In the genomic region with DNA sequence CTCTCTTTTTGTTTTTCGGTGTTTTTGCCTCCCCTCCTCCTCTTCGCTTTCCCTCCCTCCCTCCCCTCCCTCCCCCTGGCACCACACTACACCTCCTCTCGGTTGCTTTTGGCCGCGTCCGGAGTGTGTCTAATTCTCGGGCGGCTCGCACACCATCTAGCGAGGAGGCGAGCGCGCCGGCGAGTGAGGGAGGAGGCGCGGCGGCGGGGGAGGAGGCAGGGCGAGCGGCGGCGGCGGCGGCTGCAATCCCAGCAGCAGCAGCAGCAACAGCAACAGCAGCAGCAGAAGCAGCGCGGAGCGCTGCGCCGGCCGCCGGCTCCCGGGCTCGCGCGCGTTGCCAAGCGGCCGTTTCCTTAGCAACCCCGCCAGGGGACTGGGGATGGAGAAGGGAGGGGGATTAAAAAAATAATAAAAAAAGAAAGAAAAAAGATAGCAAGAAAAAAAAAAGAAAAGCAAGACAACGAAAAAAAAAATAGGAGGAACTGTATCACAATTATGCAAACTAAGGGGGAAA, we compare ENCODE assay signal across 8 cellular contexts. TPM values are rescaled to one million over a fixed set of nuclear protein-coding genes. Genes with fewer than 3 reads are reported as not detected.
DNase-seq lines count a peak whose midpoint lies in the region; ATAC-seq and TF ChIP-seq lines count a peak whose summit lies in the region.

No MANE protein-coding gene starts in this region.

- no peaks in the 10 kb centered on the region for H3K9me2 ChIP-seq in MM.1S (replicated peaks; ENCODE audit: insufficient read depth, low read length)

- H3K18ac ChIP-seq in trophoblast cell (ENCODE audit: low read length): no peak overlapping the region

- in situ Hi-C loops in SK-MEL-5 (cut with HindIII; ENCODE audit: low pct_unique_long_range_greater_than_20kb, low sequenced_read_pairs) (no loop called here), astrocyte of the cerebellum (cut with HindIII; ENCODE audit: low sequenced_read_pairs) (no loop called here)

- H4K12ac ChIP-seq in trophoblast cell (ENCODE audit: low read depth, low read length): no peak overlapping the region

- peaks cover 19% of the 10 kb centered on the region for H3F3A ChIP-seq in MM.1S (ENCODE audit: insufficient read depth, low read length)

- no peak overlapping the region for H2BK120ac ChIP-seq in trophoblast cell (ENCODE audit: insufficient read depth, low read length, poor library complexity)

- H3K4ac ChIP-seq in trophoblast cell (ENCODE audit: low read depth, low read length): no peak overlapping the region

- H3K4me3 ChIP-seq in HEK293 (ENCODE audit: low read depth, low read length) (peak overlapping the region; percentile 80), MM.1S (ENCODE audit: low read length) (peak overlapping the region; percentile 89), astrocyte of the cerebellum (ENCODE audit: low read depth, low read length) (peak overlapping the region; percentile 68), trophoblast cell (ENCODE audit: low read depth, low read length) (no peak overlapping the region)

- H3K79me2 ChIP-seq in MM.1S (ENCODE audit: low read length) (no peaks in the 10 kb centered on the region), trophoblast cell (ENCODE audit: control insufficient read depth, insufficient read depth, low read length, poor library complexity) (no peaks in the 10 kb centered on the region)

- no CpG with 5 or more reads among the region's 41 CpGs for WGBS in trophoblast cell (ENCODE audit: extremely low coverage, insufficient coverage, insufficient read length)

- H4K91ac ChIP-seq in trophoblast cell (ENCODE audit: low read depth, low read length): no peak overlapping the region

- no peak overlapping the region for H3K27ac ChIP-seq in HEK293 (ENCODE audit: extremely low read depth, low read depth, low read length)
- peak overlapping the region; percentile 25; the same call in 1 of the 2 replicates for H3K27ac ChIP-seq in MM.1S (ENCODE audit: low read length)
- no peak overlapping the region for H3K27ac ChIP-seq in trophoblast cell (ENCODE audit: low read depth, low read length)

- no peak overlapping the region for H2AK5ac ChIP-seq in trophoblast cell (ENCODE audit: low read length)

- H3K9me3 ChIP-seq in HEK293 (ENCODE audit: control insufficient read depth, insufficient read depth, low read depth, low read length) (no peaks in the 10 kb centered on the region), MM.1S (replicated peaks; ENCODE audit: insufficient read depth, low read length) (no peaks in the 10 kb centered on the region), trophoblast cell (ENCODE audit: insufficient read depth, low read depth, low read length) (peaks cover 2% of the 10 kb centered on the region)

- CTCF ChIA-PET in HEK293 (lab: Yijun Ruan, JAX): interaction anchor here (0.6 kb wide), 1 partner anchor 285 kb away, joined by 3 read pairs; no protein-coding TSS in a partner anchor

- H3K36me3 ChIP-seq in HEK293 (ENCODE audit: control insufficient read depth in 2 of 2, insufficient read depth in 1 of 2, low read length in 2 of 2): no peaks in the 10 kb centered on the region
- H3K36me3 ChIP-seq in MM.1S (replicated peaks; ENCODE audit: insufficient read depth, low read length): no peaks in the 10 kb centered on the region
- H3K36me3 ChIP-seq in trophoblast cell (ENCODE audit: control insufficient read depth in 1 of 2, insufficient read depth in 2 of 2, low read length in 2 of 2): no peaks in the 10 kb centered on the region

- no peak; the same call in 1 of the 2 replicates for TF ChIP-seq CTCF in HEK293 (tag by site-specific recombination; IDR thresholded peaks at IDR 0.05)
- peak; percentile 3; the same call in 1 of the 2 replicates for TF ChIP-seq CTCF in MM.1S (IDR thresholded peaks at IDR 0.05; ENCODE audit: low read length)
- TF ChIP-seq CTCF in astrocyte of the cerebellum (IDR thresholded peaks at IDR 0.05; ENCODE audit: low read depth, low read length, missing control alignments): no peak

- peak; percentile 90 for ATAC-seq in left ventricle myocardium superior

- intact Hi-C loops in left ventricle myocardium superior (cut with micrococcal nuclease): no loop called here

- POLR2A ChIA-PET in HEK293 (lab: Yijun Ruan, JAX): no interaction called here

- no peak overlapping the region for H3K14ac ChIP-seq in trophoblast cell (ENCODE audit: low read length)

- H3K9ac ChIP-seq in MM.1S (ENCODE audit: low read length) (peak overlapping the region; percentile 73), trophoblast cell (ENCODE audit: low read length) (no peak overlapping the region)

- 0 out of 2 replicates have a peak, but pooled peaks cover 2% of the 10 kb centered on the region for H3K4me1 ChIP-seq in HEK293 (ENCODE audit: control insufficient read depth, insufficient read depth, low read length)
- peaks cover 8% of the 10 kb centered on the region for H3K4me1 ChIP-seq in MM.1S (ENCODE audit: low read length)
- peaks cover 0 to 2% of the 10 kb centered on the region in 2 experiments for H3K4me1 ChIP-seq in trophoblast cell (ENCODE audit: control insufficient read depth in 1 of 2, insufficient read depth in 2 of 2, low read length in 2 of 2)

- no peak overlapping the region for H2BK12ac ChIP-seq in trophoblast cell (ENCODE audit: low read length)

- peaks cover 47% of the 10 kb centered on the region for H3K27me3 ChIP-seq in MM.1S (replicated peaks; ENCODE audit: insufficient read depth, low read length)
- H3K27me3 ChIP-seq in trophoblast cell (ENCODE audit: insufficient read depth, low read length): peaks cover 11% of the 10 kb centered on the region

- H3K4me2 ChIP-seq in MM.1S (ENCODE audit: low read depth, low read length) (peak overlapping the region; percentile 98), trophoblast cell (ENCODE audit: low read length) (peak overlapping the region; percentile 94)

- no peak overlapping the region for H4K8ac ChIP-seq in trophoblast cell (ENCODE audit: low read depth, low read length)

- DNase-seq in GM03348 (ENCODE audit: low spot score): peak; percentile 91
- DNase-seq in MM.1S: peak; percentile 89
- DNase-seq in SK-MEL-5 (ENCODE audit: low read depth, low spot score): peak; percentile 73
- DNase-seq in astrocyte of the cerebellum (ENCODE audit: low read depth): peak; percentile 83
- DNase-seq in left ventricle myocardium superior: peak; percentile 94
- peak; percentile 75 to 83 for DNase-seq in trophoblast cell
- no peak for DNase-seq in OCI-M2 (lab: John Stamatoyannopoulos, UW; ENCODE audit: unreplicated experiment)

- no peak overlapping the region for H2BK5ac ChIP-seq in trophoblast cell (ENCODE audit: low read depth, low read length, poor library complexity)

- H3K23ac ChIP-seq in trophoblast cell (ENCODE audit: low read length): no peak overlapping the region

- H3K79me1 ChIP-seq in trophoblast cell (ENCODE audit: low read length): no peaks in the 10 kb centered on the region

- peak overlapping the region; percentile 92 for H2AFZ ChIP-seq in MM.1S (ENCODE audit: low read length)
- no peak overlapping the region for H2AFZ ChIP-seq in trophoblast cell (ENCODE audit: insufficient read depth, low read length, poor library complexity)

- peaks cover 3% of the 10 kb centered on the region; the same call in 1 of the 2 replicates for H4K20me1 ChIP-seq in MM.1S (ENCODE audit: insufficient read depth, low read length)

TF ChIP-seq in HEK293, 187 proteins besides CTCF, POLR2A, EP300 and RAD21 (continues in another document):
- TF ChIP-seq ZNF37A (tag by site-specific recombination; IDR thresholded peaks at IDR 0.05): no peak
- peak; percentile 91 for TF ChIP-seq OSR2 (tag by site-specific recombination; IDR thresholded peaks at IDR 0.05)
- peak; percentile 38; the same call in 1 of the 2 replicates for TF ChIP-seq ZNF341 (tag by site-specific recombination; IDR thresholded peaks at IDR 0.05; ENCODE audit: low read depth)
- TF ChIP-seq REST (tag by site-specific recombination; IDR thresholded peaks at IDR 0.05): no peak
- TF ChIP-seq, protein P1, sequence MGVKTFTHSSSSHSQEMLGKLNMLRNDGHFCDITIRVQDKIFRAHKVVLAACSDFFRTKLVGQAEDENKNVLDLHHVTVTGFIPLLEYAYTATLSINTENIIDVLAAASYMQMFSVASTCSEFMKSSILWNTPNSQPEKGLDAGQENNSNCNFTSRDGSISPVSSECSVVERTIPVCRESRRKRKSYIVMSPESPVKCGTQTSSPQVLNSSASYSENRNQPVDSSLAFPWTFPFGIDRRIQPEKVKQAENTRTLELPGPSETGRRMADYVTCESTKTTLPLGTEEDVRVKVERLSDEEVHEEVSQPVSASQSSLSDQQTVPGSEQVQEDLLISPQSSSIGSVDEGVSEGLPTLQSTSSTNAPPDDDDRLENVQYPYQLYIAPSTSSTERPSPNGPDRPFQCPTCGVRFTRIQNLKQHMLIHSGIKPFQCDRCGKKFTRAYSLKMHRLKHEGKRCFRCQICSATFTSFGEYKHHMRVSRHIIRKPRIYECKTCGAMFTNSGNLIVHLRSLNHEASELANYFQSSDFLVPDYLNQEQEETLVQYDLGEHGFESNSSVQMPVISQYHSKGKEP (tag by site-specific recombination; IDR thresholded peaks at IDR 0.05): peak; percentile 100

RNA-seq across cellular contexts. Expression of gene NEGR1, which starts 0.4 kb away (rescaled TPM):
- not detected in 2 replicates for total RNA-seq in SK-MEL-5 (2014; rRNA removed; shearing (Covaris generic))
- 0.02 and 0.08 TPM in 2 replicates for polyA plus RNA-seq in SK-MEL-5 (2015; cell fraction: cytosol; rRNA removed)
- not detected in 2 replicates for polyA plus RNA-seq in SK-MEL-5 (2015; cell fraction: nucleus; rRNA removed)
- 10.6 TPM for total RNA-seq in left ventricle myocardium superior
- 0.03 and 0.08 TPM in 2 replicates for polyA plus RNA-seq in trophoblast cell (2013)

Comparison
In these comparisons a context has a peak if more than half of its experiments do, and no peak if none do; other contexts are left out.
1. RNA of gene NEGR1, which starts 0.4 kb away (total RNA-seq): 10.6 TPM in left ventricle myocardium superior (single experiment); not detected in SK-MEL-5; every median in the first group is over 10 times any median in the second.